ENCODE assay signal across 9 cellular contexts in genomic region chr22:27879923-27880322, GRCh38. TPM values are rescaled to one million over a fixed set of nuclear protein-coding genes. Genes with fewer than 3 reads are reported as not detected.
A peak's percentile ranks its signal among the peaks of the same experiment; 100 is the strongest.
DNase-seq lines count a peak whose midpoint lies in the region; ATAC-seq lines count a peak whose summit lies in the region.
"Had no signal": no experiment of that assay in that cellular context is flagged by ENCODE, and none has a peak within 500 bp of the region (broad histone marks: within the 10 kb centered on the region; RNA-seq: fewer than 3 reads in every experiment).

No MANE protein-coding gene starts in this region.

- DNase-seq in activated CD4-positive, CD25-positive, alpha-beta regulatory T cell treated with anti-CD3 and anti-CD28 coated beads, Interleukin-2, amount 50 U/mL, for 72 hours: no peak
- peak; percentile 18 for DNase-seq in NT2/D1 (ENCODE audit: low read depth, low spot score)
- peak; percentile 29 to 60 for DNase-seq in dermis microvascular lymphatic vessel endothelial cell (ENCODE audit: low read depth in 2 of 2)
- peak; percentile 31 for DNase-seq in midbrain (lab: John Stamatoyannopoulos, UW)
- DNase-seq in T-helper 2 cell treated with Interferon-gamma antibody and Interleukin-4, amounts not matched to agents 5 μg/mL and 100 μg/mL, for 36 hours (ENCODE audit: low spot score): no peak
- no peak for DNase-seq in KG1 (lab: John Stamatoyannopoulos, UW)

- H3K9me3 Mint-ChIP-seq in T-helper 2 cell treated with Interferon-gamma antibody and Interleukin-4, amounts not matched to agents 5 μg/mL and 100 μg/mL, for 36 hours: no peaks in the 10 kb centered on the region

- ATAC-seq in activated CD4-positive, CD25-positive, alpha-beta regulatory T cell treated with anti-CD3 and anti-CD28 coated beads, Interleukin-2, amount 50 U/mL, for 24 hours: peak; percentile 61 to 62
- ATAC-seq in HG02973 (IDR thresholded peaks at IDR 0.05; ENCODE audit: unreplicated experiment): no peak

- peaks cover 18% of the 10 kb centered on the region for H3K4me1 Mint-ChIP-seq in T-helper 2 cell treated with Interferon-gamma antibody and Interleukin-4, amounts not matched to agents 5 μg/mL and 100 μg/mL, for 36 hours (ENCODE audit: low read depth)

- peaks cover 35% of the 10 kb centered on the region for H3K36me3 ChIP-seq in NT2/D1 (ENCODE audit: insufficient read depth, insufficient read length, low read length)

- H3K9me3 ChIP-seq in NT2/D1 (ENCODE audit: insufficient read depth, low read length): no peaks in the 10 kb centered on the region

- H3K4me1 ChIP-seq in NT2/D1 (ENCODE audit: insufficient read depth, insufficient read length): peaks cover 7% of the 10 kb centered on the region

- H3K27ac Mint-ChIP-seq in T-helper 2 cell treated with Interferon-gamma antibody and Interleukin-4, amounts not matched to agents 5 μg/mL and 100 μg/mL, for 36 hours: no peak overlapping the region
- H3K27ac Mint-ChIP-seq: activated naive CD8-positive, alpha-beta T cell had no signal

- no peak overlapping the region for H3K9ac ChIP-seq in NT2/D1 (ENCODE audit: insufficient read length, low read depth)

- no peak overlapping the region for H3K4me3 ChIP-seq in NT2/D1 (ENCODE audit: insufficient read length, low read depth)

- no peaks in the 10 kb centered on the region for H3K27me3 Mint-ChIP-seq in T-helper 2 cell treated with Interferon-gamma antibody and Interleukin-4, amounts not matched to agents 5 μg/mL and 100 μg/mL, for 36 hours (ENCODE audit: low read depth)
- H3K27me3 Mint-ChIP-seq: activated naive CD8-positive, alpha-beta T cell had no signal

- H3K4me3 Mint-ChIP-seq in T-helper 2 cell treated with Interferon-gamma antibody and Interleukin-4, amounts not matched to agents 5 μg/mL and 100 μg/mL, for 36 hours: no peak overlapping the region
- H3K4me3 Mint-ChIP-seq: activated naive CD8-positive, alpha-beta T cell had no signal

- H3K36me3 Mint-ChIP-seq in T-helper 2 cell treated with Interferon-gamma antibody and Interleukin-4, amounts not matched to agents 5 μg/mL and 100 μg/mL, for 36 hours (ENCODE audit: low read depth): peaks cover 28% of the 10 kb centered on the region

- H3K27me3 ChIP-seq in NT2/D1 (ENCODE audit: insufficient read depth, insufficient read length): no peaks in the 10 kb centered on the region

RNA-seq across cellular contexts. Expression of gene PITPNB, which starts 39.1 kb away (rescaled TPM):
- 19.6 and 28.8 TPM in 2 replicates for total RNA-seq in dermis microvascular lymphatic vessel endothelial cell

Comparison
In these comparisons a context has a peak if more than half of its experiments do, and no peak if none do; other contexts are left out.
1. DNase-seq: peak in NT2/D1 (single experiment), dermis microvascular lymphatic vessel endothelial cell (2 of 2) and midbrain (single experiment); none in activated CD4-positive, CD25-positive, alpha-beta regulatory T cell treated with anti-CD3 and anti-CD28 coated beads, Interleukin-2, amount 50 U/mL, for 72 hours (single experiment), T-helper 2 cell treated with Interferon-gamma antibody and Interleukin-4, amounts not matched to agents 5 μg/mL and 100 μg/mL, for 36 hours (single experiment) and KG1 (single experiment).